In genomic region chr6:43709654-43710303, GRCh38 we compare ENCODE assay signal across 13 cellular contexts. TPM values are rescaled to one million over a fixed set of nuclear protein-coding genes. Genes with fewer than 3 reads are reported as not detected.
DNase-seq lines count a peak whose midpoint lies in the region; ATAC-seq and TF ChIP-seq lines count a peak whose summit lies in the region.
"Had no signal": no experiment of that assay in that cellular context is flagged by ENCODE, and none has a peak within 500 bp of the region (broad histone marks: within the 10 kb centered on the region; RNA-seq: fewer than 3 reads in every experiment).

No MANE protein-coding gene starts in this region.

- H3K79me2 ChIP-seq in KMS-11 (ENCODE audit: insufficient read depth, low read depth) = no peaks in the 10 kb centered on the region

- peak overlapping the region; percentile 56; the same call in 1 of the 2 replicates for H3K4me2 ChIP-seq in KMS-11

- H3K27ac ChIP-seq in KMS-11 (no peak overlapping the region; the same call in 1 of the 2 replicates), endodermal cell (ENCODE audit: low read depth, low read length) (no peak overlapping the region), lower lobe of right lung (peak overlapping the region; percentile 32)
- H3K27ac ChIP-seq: epithelial cell of prostate, pancreas had no signal

- intact Hi-C loops in lower lobe of right lung (cut with DNase I) = no loop called here

- H3K36me3 ChIP-seq in KMS-11 (ENCODE audit: insufficient read depth) (no peaks in the 10 kb centered on the region), endodermal cell (ENCODE audit: control insufficient read depth, insufficient read depth, low read length) (no peaks in the 10 kb centered on the region), lower lobe of right lung (no peaks in the 10 kb centered on the region)
- H3K36me3 ChIP-seq: pancreas had no signal

- 80 to 86% methylated on average over 6 to 7 of the region's 7 CpGs for WGBS in endodermal cell (ENCODE audit: insufficient coverage in 1 of 2, insufficient read length in 1 of 2), 2 experiments

- peaks cover 61% of the 10 kb centered on the region for H3K4me1 Mint-ChIP-seq in endodermal cell
- H3K4me1 Mint-ChIP-seq in stimulated activated naive B cell treated with anti-CD40 and anti-IgM and Interleukin-4, amounts not matched to agents 10 μg/mL and 1 μg/mL and 100 μg/mL, for 72 hours = peaks cover 36 to 44% of the 10 kb centered on the region in 2 donors

- peaks cover 1% of the 10 kb centered on the region for H3K9me3 Mint-ChIP-seq in endodermal cell
- no peaks in the 10 kb centered on the region for H3K9me3 Mint-ChIP-seq in stimulated activated naive B cell treated with anti-CD40 and anti-IgM and Interleukin-4, amounts not matched to agents 10 μg/mL and 1 μg/mL and 100 μg/mL, for 72 hours
- H3K9me3 Mint-ChIP-seq: CD4-positive, CD25-positive, alpha-beta regulatory T cell had no signal

- H3K9me3 ChIP-seq in endodermal cell (ENCODE audit: control insufficient read depth, low read length) (no peaks in the 10 kb centered on the region), lower lobe of right lung (no peaks in the 10 kb centered on the region)
- H3K9me3 ChIP-seq: pancreas had no signal

- TF ChIP-seq CTCF in KMS-11 (conservative IDR thresholded peaks at IDR 0.05; ENCODE audit: low read depth, low read length) (no peak), endodermal cell (conservative IDR thresholded peaks at IDR 0.05) (no peak), lower lobe of right lung (IDR thresholded peaks at IDR 0.05) (no peak)

- H2AFZ ChIP-seq in KMS-11 (ENCODE audit: low read depth) = no peak overlapping the region

- no peak overlapping the region for H3K4me3 Mint-ChIP-seq in endodermal cell
- no peak overlapping the region for H3K4me3 Mint-ChIP-seq in stimulated activated naive B cell treated with anti-CD40 and anti-IgM and Interleukin-4, amounts not matched to agents 10 μg/mL and 1 μg/mL and 100 μg/mL, for 72 hours
- H3K4me3 Mint-ChIP-seq: CD4-positive, CD25-positive, alpha-beta regulatory T cell had no signal

- no peaks in the 10 kb centered on the region for H3K27me3 Mint-ChIP-seq in endodermal cell (ENCODE audit: insufficient read depth)
- H3K27me3 Mint-ChIP-seq in stimulated activated naive B cell treated with anti-CD40 and anti-IgM and Interleukin-4, amounts not matched to agents 10 μg/mL and 1 μg/mL and 100 μg/mL, for 72 hours = peaks cover 13 to 20% of the 10 kb centered on the region in 2 donors

- H3K4me3 ChIP-seq in KMS-11 (IDR thresholded peaks at IDR 0.05; ENCODE audit: insufficient read depth, low read depth, low read length) (no peak overlapping the region), endodermal cell (ENCODE audit: low read length) (no peak overlapping the region), lower lobe of right lung (no peak overlapping the region)
- H3K4me3 ChIP-seq: pancreas had no signal

- H3K9ac ChIP-seq in KMS-11 (no peak overlapping the region), endodermal cell (ENCODE audit: extremely low read depth, low read length, poor library complexity, severe bottlenecking) (no peak overlapping the region)

- H3K27me3 ChIP-seq in KMS-11 (ENCODE audit: insufficient read depth, low read depth) (no peaks in the 10 kb centered on the region), endodermal cell (ENCODE audit: control insufficient read depth, insufficient read depth, low read length, poor library complexity, severe bottlenecking) (no peaks in the 10 kb centered on the region), lower lobe of right lung (ENCODE audit: low read depth) (no peaks in the 10 kb centered on the region)
- H3K27me3 ChIP-seq: pancreas had no signal

- ATAC-seq in lower lobe of right lung (no peak), GM21423 (IDR thresholded peaks at IDR 0.05; ENCODE audit: unreplicated experiment) (no peak)
- no peak for ATAC-seq in stimulated activated naive B cell treated with anti-CD40 and anti-IgM and Interleukin-4, amounts not matched to agents 10 μg/mL and 1 μg/mL and 100 μg/mL, for 72 hours (replicated peaks)

- H3K27ac Mint-ChIP-seq in endodermal cell = no peak overlapping the region
- peak overlapping the region; percentile 48 for H3K27ac Mint-ChIP-seq in stimulated activated naive B cell treated with anti-CD40 and anti-IgM and Interleukin-4, amounts not matched to agents 10 μg/mL and 1 μg/mL and 100 μg/mL, for 72 hours
- H3K27ac Mint-ChIP-seq: CD4-positive, CD25-positive, alpha-beta regulatory T cell had no signal

- H4K20me1 ChIP-seq in KMS-11 (ENCODE audit: insufficient read depth) = no peaks in the 10 kb centered on the region

- DNase-seq in endodermal cell (peak; percentile 32), lower lobe of right lung (no peak), CD1c-positive myeloid dendritic cell (ENCODE audit: extremely low spot score) (no peak), ureter (ENCODE audit: low spot score) (no peak)
- no peak for DNase-seq in stimulated activated naive B cell treated with anti-CD40 and anti-IgM and Interleukin-4, amounts not matched to agents 10 μg/mL and 1 μg/mL and 100 μg/mL, for 72 hours
- DNase-seq in stimulated activated CD4-positive, alpha-beta T cell treated with anti-CD3 and anti-CD28 coated beads, Interleukin-4, amount 100 ng/mL, for 1 hour = no peak
- DNase-seq: CD4-positive, CD25-positive, alpha-beta regulatory T cell; NCI-H1105; NCI-H446; pancreas had no signal

- H3K36me3 Mint-ChIP-seq in endodermal cell (ENCODE audit: low read depth) = no peaks in the 10 kb centered on the region
- H3K36me3 Mint-ChIP-seq in stimulated activated naive B cell treated with anti-CD40 and anti-IgM and Interleukin-4, amounts not matched to agents 10 μg/mL and 1 μg/mL and 100 μg/mL, for 72 hours = no peaks in the 10 kb centered on the region
- H3K36me3 Mint-ChIP-seq: CD4-positive, CD25-positive, alpha-beta regulatory T cell had no signal

- H3K4me1 ChIP-seq in KMS-11 (ENCODE audit: low read depth, poor library complexity, severe bottlenecking) (peaks cover 70% of the 10 kb centered on the region), endodermal cell (ENCODE audit: control insufficient read depth, insufficient read depth, low read length) (peaks cover 27% of the 10 kb centered on the region), lower lobe of right lung (peaks cover 42% of the 10 kb centered on the region)

RNA-seq across cellular contexts. Expression of gene MRPS18A, which starts 22.2 kb away (rescaled TPM):
- total RNA-seq in endodermal cell (10 to 100 TPM; 53.6 to 58.8 TPM), lower lobe of right lung (30.2 TPM), ureter (41.8 TPM)
- 50.7 TPM for polyA plus RNA-seq in endodermal cell (2013, experiment 1 of 2)
- 50.8 TPM for polyA plus RNA-seq in endodermal cell (2013, experiment 2 of 2)
